In genomic region chr5:154213592-154213991, GRCh38 we compare ENCODE assay signal across 33 cellular contexts. TPM values are rescaled to one million over a fixed set of nuclear protein-coding genes. Genes with fewer than 3 reads are reported as not detected.
DNase-seq lines count a peak whose midpoint lies in the region; ATAC-seq and TF ChIP-seq lines count a peak whose summit lies in the region.
"Had no signal": no experiment of that assay in that cellular context is flagged by ENCODE, and none has a peak within 500 bp of the region (broad histone marks: within the 10 kb centered on the region; RNA-seq: fewer than 3 reads in every experiment).

No MANE protein-coding gene starts in this region.

- H3K79me2 ChIP-seq in ACC112 (ENCODE audit: control insufficient read depth, insufficient read depth, low read length, unreplicated experiment) = peaks cover 17% of the 10 kb centered on the region
- H3K79me2 ChIP-seq in PC-9 (ENCODE audit: low read depth) = peaks cover 76% of the 10 kb centered on the region

- peaks cover 47% of the 10 kb centered on the region for H3K4me1 Mint-ChIP-seq in activated CD4-positive, alpha-beta T cell treated with anti-CD3 and anti-CD28 coated beads for 36 hours
- H3K4me1 Mint-ChIP-seq in CD8-positive, alpha-beta T cell (ENCODE audit: low read depth) = peaks cover 30% of the 10 kb centered on the region

- H3K4me1 ChIP-seq in ACC112 (ENCODE audit: control insufficient read depth, insufficient read depth, low read length, unreplicated experiment) (peaks cover 38% of the 10 kb centered on the region), PC-9 (replicated peaks; ENCODE audit: insufficient read depth) (peaks cover 68% of the 10 kb centered on the region), muscle layer of duodenum (ENCODE audit: control insufficient read depth in 1 of 2, insufficient read depth in 2 of 2, low read length in 2 of 2) (peaks cover 0 to 42% of the 10 kb centered on the region in 2 donors)
- H3K4me1 ChIP-seq in CD8-positive, alpha-beta T cell (ENCODE audit: insufficient read depth, low read length) = peaks cover 5% of the 10 kb centered on the region
- H3K4me1 ChIP-seq: lower lobe of right lung, pancreas had no signal

- peaks cover 41% of the 10 kb centered on the region for H3K36me3 Mint-ChIP-seq in activated CD4-positive, alpha-beta T cell treated with anti-CD3 and anti-CD28 coated beads for 36 hours (ENCODE audit: low read depth)
- H3K36me3 Mint-ChIP-seq in CD8-positive, alpha-beta T cell = peaks cover 30% of the 10 kb centered on the region

- POLR2A ChIA-PET in activated CD4-positive, alpha-beta T cell treated with anti-CD3 and anti-CD28 coated beads for 36 hours (lab: Charles Lee) = no interaction called here
- POLR2A ChIA-PET in PC-9 (lab: Charles Lee; ENCODE audit: unreplicated experiment) = interaction anchor here (0.6 kb wide), 1 partner anchor 1795 kb away, joined by 3 read pairs; no protein-coding TSS in a partner anchor
- POLR2A ChIA-PET in CD8-positive, alpha-beta T cell (lab: Charles Lee) = interaction anchor here (1.0 kb wide), 1 partner anchor 11 kb away, joined by 3 read pairs; no protein-coding TSS in a partner anchor

- H3K4me2 ChIP-seq in PC-9 = peak overlapping the region; percentile 66; the same call in 1 of the 2 replicates

- no peaks in the 10 kb centered on the region for H4K20me1 ChIP-seq in PC-9 (ENCODE audit: insufficient read depth)

- H3K9me3 Mint-ChIP-seq in activated CD4-positive, alpha-beta T cell treated with anti-CD3 and anti-CD28 coated beads for 36 hours (ENCODE audit: low read depth) = no peaks in the 10 kb centered on the region
- H3K9me3 Mint-ChIP-seq in CD8-positive, alpha-beta T cell = no peaks in the 10 kb centered on the region
- H3K9me3 Mint-ChIP-seq: activated T-helper 2 cell treated with anti-CD3 and anti-CD28 coated beads, Interferon-gamma antibody, Interleukin-2, Interleukin-4, amounts not matched to agents 10 μg/mL and 5 μg/mL and 100 μg/mL, durations not matched to agents 14 hours and 24 hours and 36 hours had no signal

- intact Hi-C loops in activated CD4-positive, alpha-beta T cell treated with anti-CD3 and anti-CD28 coated beads for 36 hours (cut with DNase I, micrococcal nuclease) = loop anchor here (5.0 kb wide), 2 partner anchors 99 to 544 kb away; partner anchors contain the start of gene LARP1 (in 1 of the 2)
- intact Hi-C loops in PC-9 (cut with micrococcal nuclease; ENCODE audit: unreplicated experiment) = no loop called here
- intact Hi-C loops in CD8-positive, alpha-beta T cell (cut with DNase I, micrococcal nuclease) = no loop called here

- no peaks in the 10 kb centered on the region for H3K9me2 ChIP-seq in PC-9 (ENCODE audit: insufficient read depth)

- H3K4me3 ChIP-seq in ACC112 (ENCODE audit: low read depth, low read length) (no peak overlapping the region; the same call in 1 of the 2 replicates), PC-9 (no peak overlapping the region), muscle layer of duodenum (ENCODE audit: low read depth in 1 of 2, low read length in 2 of 2) (no peak overlapping the region)
- no peak overlapping the region for H3K4me3 ChIP-seq in CD8-positive, alpha-beta T cell (ENCODE audit: low read depth, low read length)
- H3K4me3 ChIP-seq: HAP-1, lower lobe of right lung, pancreas, testis had no signal

- peak overlapping the region; percentile 56 for H3K27ac Mint-ChIP-seq in activated CD4-positive, alpha-beta T cell treated with anti-CD3 and anti-CD28 coated beads for 36 hours
- no peak overlapping the region for H3K27ac Mint-ChIP-seq in CD8-positive, alpha-beta T cell
- H3K27ac Mint-ChIP-seq: nephron progenitor cell had no signal

- no TSS peak for BruUV-seq in PC-9 (replicated peaks; lab: Mats Ljungman, UMichigan)

- CTCF ChIA-PET in activated CD4-positive, alpha-beta T cell treated with anti-CD3 and anti-CD28 coated beads for 36 hours (lab: Charles Lee) = interaction anchor here (0.5 to 1.5 kb wide), 3 partner anchors 13 to 19 kb away, joined by 3 to 6 read pairs (median 3); no protein-coding TSS in a partner anchor
- CTCF ChIA-PET in PC-9 (lab: Charles Lee) = no interaction called here
- CTCF ChIA-PET in CD8-positive, alpha-beta T cell (lab: Charles Lee) = no interaction called here

- H3K4me3 Mint-ChIP-seq in activated CD4-positive, alpha-beta T cell treated with anti-CD3 and anti-CD28 coated beads for 36 hours = no peak overlapping the region
- H3K4me3 Mint-ChIP-seq in CD8-positive, alpha-beta T cell = no peak overlapping the region
- H3K4me3 Mint-ChIP-seq: nephron progenitor cell had no signal

- H3K27me3 Mint-ChIP-seq in activated CD4-positive, alpha-beta T cell treated with anti-CD3 and anti-CD28 coated beads for 36 hours = no peaks in the 10 kb centered on the region
- H3K27me3 Mint-ChIP-seq in CD8-positive, alpha-beta T cell (ENCODE audit: low read depth) = no peaks in the 10 kb centered on the region
- H3K27me3 Mint-ChIP-seq: activated naive CD8-positive, alpha-beta T cell; CD4-positive, alpha-beta memory T cell had no signal

- H3F3A ChIP-seq in PC-9 (ENCODE audit: insufficient read depth, low read depth) = peaks cover 38% of the 10 kb centered on the region

- ATAC-seq in activated CD4-positive, alpha-beta T cell treated with anti-CD3 and anti-CD28 coated beads for 36 hours = no peak
- no peak for ATAC-seq in CD8-positive, alpha-beta T cell
- ATAC-seq in HG03565 (IDR thresholded peaks at IDR 0.05; ENCODE audit: unreplicated experiment) = no peak
- ATAC-seq: lower lobe of right lung, Panc1 had no signal

- no peak for DNase-seq in activated CD4-positive, alpha-beta T cell treated with anti-CD3 and anti-CD28 coated beads for 36 hours
- no peak for DNase-seq in activated CD4-positive, alpha-beta T cell treated with anti-CD3 and anti-CD28 coated beads, Interleukin-2, amount 50 U/mL, for 48 hours
- DNase-seq in PC-9 (no peak), DMS 273 (lab: John Stamatoyannopoulos, UW; ENCODE audit: unreplicated experiment) (no peak)
- no peak for DNase-seq in CD8-positive, alpha-beta T cell
- DNase-seq: activated CD4-positive, alpha-beta T cell treated with anti-CD3 and anti-CD28 coated beads, Interleukin-2, amount 50 U/mL, for 1 hour; anterior cingulate cortex; CD4-positive, alpha-beta memory T cell; effector CD4-positive, alpha-beta T cell; hypothalamus; Kasumi-1; lower lobe of right lung; NCI-H1436 treated with DMSO at 0.1 percent for 48 hours; NCI-H2081 treated with DMSO at 0.1 percent for 48 hours; NCI-H2227 treated with DMSO at 0.1 percent for 48 hours; NCI-H526; nephron progenitor cell; pancreas; retina; SIG-M5; small intestine; stimulated activated naive CD4-positive, alpha-beta T cell treated with Interleukin-2 at 50 U/mL for 16 hours; T-helper 9 cell; testis had no signal

- no peaks in the 10 kb centered on the region for H3K27me3 ChIP-seq in ACC112 (ENCODE audit: insufficient read depth, low read length)
- no peaks in the 10 kb centered on the region for H3K27me3 ChIP-seq in PC-9 (ENCODE audit: insufficient read depth, low read depth)
- no peaks in the 10 kb centered on the region for H3K27me3 ChIP-seq in muscle layer of duodenum (ENCODE audit: low read depth, low read length)
- H3K27me3 ChIP-seq in CD8-positive, alpha-beta T cell (ENCODE audit: insufficient read depth, low read length) = no peaks in the 10 kb centered on the region
- H3K27me3 ChIP-seq: pancreas, testis had no signal

- H3K36me3 ChIP-seq in ACC112 (ENCODE audit: insufficient read depth, low read length) (peaks cover 7% of the 10 kb centered on the region; the same call in 1 of the 2 replicates), PC-9 (ENCODE audit: low read depth) (peaks cover 18% of the 10 kb centered on the region; the same call in 1 of the 2 replicates), muscle layer of duodenum (ENCODE audit: control insufficient read depth in 1 of 2, insufficient read depth in 2 of 2, low read length in 2 of 2) (peaks cover 0 to 5% of the 10 kb centered on the region in 2 donors)
- peaks cover 3% of the 10 kb centered on the region for H3K36me3 ChIP-seq in CD8-positive, alpha-beta T cell (ENCODE audit: insufficient read depth, low read length)
- H3K36me3 ChIP-seq: HAP-1, lower lobe of right lung, pancreas had no signal

- H3K27ac ChIP-seq in ACC112 (ENCODE audit: low read depth, low read length) (peak overlapping the region; percentile 55), PC-9 (peak overlapping the region; percentile 79), muscle layer of duodenum (ENCODE audit: low read length) (peak overlapping the region; percentile 10)
- H3K27ac ChIP-seq in CD8-positive, alpha-beta T cell (ENCODE audit: low read depth, low read length) = no peak overlapping the region
- H3K27ac ChIP-seq: HL-60, lower lobe of right lung, pancreas, testis, VCaP had no signal

- H3K9me3 ChIP-seq in PC-9 (ENCODE audit: insufficient read depth, low read depth) (no peaks in the 10 kb centered on the region), muscle layer of duodenum (ENCODE audit: control insufficient read depth in 1 of 2, low read length in 2 of 2) (peaks cover 0 to 4% of the 10 kb centered on the region in 2 donors)
- no peaks in the 10 kb centered on the region for H3K9me3 ChIP-seq in CD8-positive, alpha-beta T cell (ENCODE audit: low read length)
- H3K9me3 ChIP-seq: HAP-1, lower lobe of right lung, pancreas, testis had no signal

- no peak for TF ChIP-seq CTCF in PC-9 (conservative IDR thresholded peaks at IDR 0.05)
- no peak for TF ChIP-seq CTCF in CD8-positive, alpha-beta T cell (IDR thresholded peaks at IDR 0.05)

- H2AFZ ChIP-seq in ACC112 (ENCODE audit: low read length, unreplicated experiment) = no peak overlapping the region
- H2AFZ ChIP-seq in PC-9 = no peak overlapping the region

RNA-seq across cellular contexts. Expression of gene GALNT10, which starts 23.1 kb away (rescaled TPM):
- 10 to 100 TPM; 29.9 to 49.1 TPM for total RNA-seq in activated CD4-positive, alpha-beta T cell treated with anti-CD3 and anti-CD28 coated beads for 36 hours
- total RNA-seq in PC-9 (2021) = 74.0 and 101 TPM in 2 replicates
- total RNA-seq in CD8-positive, alpha-beta T cell = 10 to 100 TPM; 27.1 to 29.0 TPM

Comparison
In these comparisons a context has a peak if more than half of its experiments do, and no peak if none do; other contexts are left out.
1. intact Hi-C loops: an anchor here in activated CD4-positive, alpha-beta T cell treated with anti-CD3 and anti-CD28 coated beads for 36 hours (5.0 kb wide); none called in PC-9 and CD8-positive, alpha-beta T cell.